8 cellular contexts compared by ENCODE assay signal in genomic region chr2:118089015-118089800, GRCh38. TPM values are rescaled to one million over a fixed set of nuclear protein-coding genes. Genes with fewer than 3 reads are reported as not detected.
DNase-seq lines count a peak whose midpoint lies in the region; ATAC-seq and TF ChIP-seq lines count a peak whose summit lies in the region.

No MANE protein-coding gene starts in this region.

- peak overlapping the region; percentile 98 for H3K4me3 ChIP-seq in DOHH2 (ENCODE audit: low read length)
- H3K4me3 ChIP-seq in HUES64 (ENCODE audit: low read length): peak overlapping the region; percentile 84
- peak overlapping the region; percentile 93 to 95 for H3K4me3 ChIP-seq in muscle layer of duodenum (ENCODE audit: low read depth in 1 of 2, low read length in 2 of 2)
- peak overlapping the region; percentile 83 to 97 (median 84) for H3K4me3 ChIP-seq in upper lobe of left lung

- no peak for TF ChIP-seq POLR2A in upper lobe of left lung (IDR thresholded peaks at IDR 0.05)

- H3K9ac ChIP-seq in HUES64 (ENCODE audit: low read depth, low read length): peak overlapping the region; percentile 52

- H3K36me3 ChIP-seq in DOHH2 (ENCODE audit: control insufficient read depth, low read length) (peaks cover 12% of the 10 kb centered on the region), HUES64 (ENCODE audit: insufficient read depth, low read length) (no peaks in the 10 kb centered on the region), muscle layer of duodenum (ENCODE audit: control insufficient read depth in 1 of 2, insufficient read depth in 2 of 2, low read length in 2 of 2) (peaks cover 0 to 4% of the 10 kb centered on the region in 2 donors), upper lobe of left lung (no peaks in the 10 kb centered on the region)

- peaks cover 46% of the 10 kb centered on the region for H3K79me2 ChIP-seq in DOHH2 (ENCODE audit: control insufficient read depth, low read length)

- H4K20me1 ChIP-seq in DOHH2 (ENCODE audit: control insufficient read depth, insufficient read depth, low read depth, low read length): peaks cover 6% of the 10 kb centered on the region; the same call in 1 of the 2 replicates

- no peaks in the 10 kb centered on the region for H3K9me2 ChIP-seq in DOHH2 (replicated peaks; ENCODE audit: control insufficient read depth, low read length)

- peak overlapping the region; percentile 26; the same call in 1 of the 2 replicates for H3K27ac ChIP-seq in DOHH2 (ENCODE audit: low read depth, low read length)
- no peak overlapping the region for H3K27ac ChIP-seq in HUES64 (ENCODE audit: low read depth, low read length)
- H3K27ac ChIP-seq in VCaP: peak overlapping the region; percentile 77
- H3K27ac ChIP-seq in epithelial cell of prostate: peak overlapping the region; percentile 74
- peak overlapping the region; percentile 78 for H3K27ac ChIP-seq in muscle layer of duodenum (ENCODE audit: low read length)
- peak overlapping the region; percentile 69 to 90 (median 81) for H3K27ac ChIP-seq in upper lobe of left lung

- no peak for TF ChIP-seq EP300 in upper lobe of left lung (IDR thresholded peaks at IDR 0.05)

- peaks cover 3% of the 10 kb centered on the region; the same call in 1 of the 2 replicates for H3F3A ChIP-seq in DOHH2 (ENCODE audit: control insufficient read depth, insufficient read depth)

- WGBS in HUES64: 14% methylated on average over 12 of the region's 12 CpGs
- 13 to 17% methylated on average over 12 of the region's 12 CpGs for WGBS in upper lobe of left lung, 2 donors

- H3K9me3 ChIP-seq in DOHH2 (ENCODE audit: control insufficient read depth, insufficient read depth, low read length) (no peaks in the 10 kb centered on the region), HUES64 (ENCODE audit: insufficient read depth, low read depth, low read length) (no peaks in the 10 kb centered on the region), muscle layer of duodenum (ENCODE audit: control insufficient read depth in 1 of 2, low read length in 2 of 2) (no peaks in the 10 kb centered on the region), upper lobe of left lung (no peaks in the 10 kb centered on the region)

- H3K4me2 ChIP-seq in DOHH2 (ENCODE audit: low read length): peak overlapping the region; percentile 96

- H3K27me3 ChIP-seq in DOHH2 (ENCODE audit: control insufficient read depth, low read length): peaks cover 11% of the 10 kb centered on the region
- H3K27me3 ChIP-seq in HUES64 (ENCODE audit: insufficient read depth, low read length): no peaks in the 10 kb centered on the region
- H3K27me3 ChIP-seq in muscle layer of duodenum (ENCODE audit: low read depth, low read length): no peaks in the 10 kb centered on the region
- no peaks in the 10 kb centered on the region for H3K27me3 ChIP-seq in upper lobe of left lung

- TF ChIP-seq CTCF in DOHH2 (IDR thresholded peaks at IDR 0.05; ENCODE audit: low read depth, low read length, poor library complexity, severe bottlenecking) (no peak), VCaP (conservative IDR thresholded peaks at IDR 0.05) (peak; percentile 47), upper lobe of left lung (IDR thresholded peaks at IDR 0.05) (peak; percentile 11 to 48 (median 30))

- peaks cover 40% of the 10 kb centered on the region for H3K4me1 ChIP-seq in DOHH2 (ENCODE audit: control insufficient read depth, low read length)
- H3K4me1 ChIP-seq in HUES64 (ENCODE audit: insufficient read depth, low read length): peaks cover 18% of the 10 kb centered on the region; the same call in 1 of the 2 replicates
- H3K4me1 ChIP-seq in muscle layer of duodenum (ENCODE audit: control insufficient read depth in 1 of 2, insufficient read depth in 2 of 2, low read length in 2 of 2): peaks cover 0 to 16% of the 10 kb centered on the region in 2 donors
- H3K4me1 ChIP-seq in upper lobe of left lung: peaks cover 5 to 32% (median 17%) of the 10 kb centered on the region in 4 donors

- ATAC-seq in GM21367 (IDR thresholded peaks at IDR 0.05; ENCODE audit: unreplicated experiment): peak; percentile 39
- peak; percentile 71 to 84 for ATAC-seq in upper lobe of left lung (ENCODE audit: low FRiP score in 2 of 2)

- no peak for DNase-seq in epithelial cell of prostate (ENCODE audit: low read depth, low spot score)
- DNase-seq in upper lobe of left lung: peak in 1 of 2 donors; percentile 37
- DNase-seq in NCI-H345 treated with DMSO at 0.1 percent for 48 hours (lab: John Stamatoyannopoulos, UW; ENCODE audit: unreplicated experiment): no peak

RNA-seq across cellular contexts. Expression of gene INSIG2, which starts 0.9 kb away (rescaled TPM):
- 4.5 TPM for polyA plus RNA-seq in HUES64 (2013, experiment 1 of 2)
- 8.2 TPM for polyA plus RNA-seq in HUES64 (2013, experiment 2 of 2)
- 10 to 100 TPM; 10.5 to 33.2 (median 23.5) TPM for total RNA-seq in upper lobe of left lung
